19 cellular contexts compared by ENCODE assay signal in the genomic region with DNA sequence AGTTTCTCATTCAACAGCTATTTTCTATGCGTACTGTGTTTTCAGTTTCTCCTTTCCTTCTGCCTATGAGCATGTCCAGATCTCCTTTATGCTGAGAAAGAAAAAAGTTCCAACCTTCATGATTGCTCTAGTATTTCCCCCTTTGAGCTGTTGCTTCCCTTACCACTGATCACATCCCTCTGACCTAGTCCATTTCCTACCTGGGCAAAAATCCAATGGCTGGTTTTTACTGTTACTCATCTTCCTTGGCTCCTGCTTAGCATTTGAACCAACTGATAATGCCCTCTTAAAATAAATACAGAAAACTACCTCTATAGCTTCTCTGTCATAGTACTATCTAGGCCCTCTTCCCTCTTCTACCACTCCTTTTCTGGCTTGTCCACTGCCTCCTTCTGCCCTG. TPM values are rescaled to one million over a fixed set of nuclear protein-coding genes. Genes with fewer than 3 reads are reported as not detected.
DNase-seq lines count a peak whose midpoint lies in the region; ATAC-seq and TF ChIP-seq lines count a peak whose summit lies in the region.
"Had no signal": no experiment of that assay in that cellular context is flagged by ENCODE, and none has a peak within 500 bp of the region (broad histone marks: within the 10 kb centered on the region; RNA-seq: fewer than 3 reads in every experiment).

No MANE protein-coding gene starts in this region.

- H3K4me3 ChIP-seq in MG63 (no peak overlapping the region), endocrine pancreas (ENCODE audit: control insufficient read depth, insufficient read depth, low read length) (peak overlapping the region; percentile 4), left ventricle myocardium inferior (no peak overlapping the region)
- H3K4me3 ChIP-seq: K562 had no signal

- no peaks in the 10 kb centered on the region for H3K9me3 Mint-ChIP-seq in mesothelial cell of epicardium
- H3K9me3 Mint-ChIP-seq: CD4-positive, CD25-positive, alpha-beta regulatory T cell had no signal

- DNase-seq in EL (peak; percentile 5), MG63 (peak; percentile 33), mesothelial cell of epicardium (ENCODE audit: low spot score in 2 of 2, unreplicated experiment in 2 of 2) (no peak), left ventricle myocardium inferior (no peak), NCI-H1694 (lab: John Stamatoyannopoulos, UW) (no peak), NCI-H446 treated with DMSO at 0.1 percent for 48 hours (lab: John Stamatoyannopoulos, UW) (no peak)
- DNase-seq: CD4-positive, CD25-positive, alpha-beta regulatory T cell; NCI-H1048; NCI-H1417 treated with DMSO at 0.1 percent for 48 hours; NCI-H187 treated with DMSO at 0.1 percent for 48 hours; NCI-H2107; NCI-H510A had no signal

- H3K36me3 ChIP-seq in MG63 (no peaks in the 10 kb centered on the region), endocrine pancreas (ENCODE audit: control insufficient read depth, insufficient read depth, low read length) (no peaks in the 10 kb centered on the region), left ventricle myocardium inferior (no peaks in the 10 kb centered on the region)

- peaks cover 50% of the 10 kb centered on the region for H3K4me1 ChIP-seq in endocrine pancreas (ENCODE audit: control insufficient read depth, insufficient read depth, low read length)
- no peaks in the 10 kb centered on the region for H3K4me1 ChIP-seq in left ventricle myocardium inferior

- H3K9me3 ChIP-seq in MG63 = no peaks in the 10 kb centered on the region
- no peaks in the 10 kb centered on the region for H3K9me3 ChIP-seq in endocrine pancreas (ENCODE audit: control insufficient read depth, low read length)
- H3K9me3 ChIP-seq in left ventricle myocardium inferior (replicated peaks) = no peaks in the 10 kb centered on the region

- intact Hi-C loops in left ventricle myocardium inferior (cut with micrococcal nuclease) = no loop called here

- peak overlapping the region; percentile 1 for H3K27ac Mint-ChIP-seq in mesothelial cell of epicardium
- H3K27ac Mint-ChIP-seq: CD4-positive, CD25-positive, alpha-beta regulatory T cell had no signal

- peaks cover 7% of the 10 kb centered on the region for H3K27me3 Mint-ChIP-seq in mesothelial cell of epicardium (ENCODE audit: low read depth)

- no peak for ATAC-seq in HG02623 (IDR thresholded peaks at IDR 0.05; ENCODE audit: unreplicated experiment)
- ATAC-seq: K562, Panc1, SK-N-SH treated with all-trans-retinoic acid at 6 μM for 48 hours had no signal

- no peak overlapping the region for H3K4me3 Mint-ChIP-seq in mesothelial cell of epicardium
- H3K4me3 Mint-ChIP-seq: CD4-positive, CD25-positive, alpha-beta regulatory T cell had no signal

- TF ChIP-seq CTCF in mesothelial cell of epicardium (IDR thresholded peaks at IDR 0.05; ENCODE audit: unreplicated experiment) (no peak), left ventricle myocardium inferior (IDR thresholded peaks at IDR 0.05; ENCODE audit: borderline replicate concordance) (no peak)

- no peak overlapping the region for H3K9ac ChIP-seq in endocrine pancreas (ENCODE audit: control insufficient read depth, insufficient read depth, low read length)

- H3K27ac ChIP-seq in left ventricle myocardium inferior (replicated peaks) = no peak overlapping the region

- H3K4me1 Mint-ChIP-seq in mesothelial cell of epicardium = peaks cover 33% of the 10 kb centered on the region
- H3K4me1 Mint-ChIP-seq: CD4-positive, CD25-positive, alpha-beta regulatory T cell had no signal

- H3K27me3 ChIP-seq in MG63 (peaks cover 9% of the 10 kb centered on the region; the same call in 1 of the 2 replicates), endocrine pancreas (ENCODE audit: control insufficient read depth, insufficient read depth, low read length) (no peaks in the 10 kb centered on the region), left ventricle myocardium inferior (ENCODE audit: low read depth) (peaks cover 15% of the 10 kb centered on the region)

- H3K36me3 Mint-ChIP-seq in mesothelial cell of epicardium = no peaks in the 10 kb centered on the region
- H3K36me3 Mint-ChIP-seq: CD4-positive, CD25-positive, alpha-beta regulatory T cell had no signal

RNA-seq across cellular contexts. Expression of a gene that starts 6.0 kb away (rescaled TPM):
- total RNA-seq in MG63 (2014; rRNA removed; shearing (Covaris generic); ENCODE audit: low replicate concordance) = not detected in 2 replicates
- total RNA-seq in mesothelial cell of epicardium (3.4 to 4.0 TPM (median 3.8 TPM) in 3 replicates), left ventricle myocardium inferior (not detected)
- total RNA-seq: A673; CD4-positive, CD25-positive, alpha-beta regulatory T cell; H4; K562 had no signal

RNA-seq across cellular contexts. Expression of a gene that starts 54.1 kb away (rescaled TPM):
- total RNA-seq in MG63 (2014; rRNA removed; shearing (Covaris generic); ENCODE audit: low replicate concordance) = not detected in 2 replicates
- 0.18 to 0.40 TPM (median 0.32 TPM) in 3 replicates for total RNA-seq in mesothelial cell of epicardium
- total RNA-seq in left ventricle myocardium inferior = not detected
- total RNA-seq: A673; CD4-positive, CD25-positive, alpha-beta regulatory T cell; H4; K562 had no signal

Comparison
In these comparisons a context has a peak if more than half of its experiments do, and no peak if none do; other contexts are left out.
1. DNase-seq: peak in EL (single experiment) and MG63 (single experiment); none in mesothelial cell of epicardium (0 of 2), left ventricle myocardium inferior (single experiment), NCI-H1694 (single experiment) and NCI-H446 treated with DMSO at 0.1 percent for 48 hours (single experiment).